Comparison of ENCODE assay signal across 7 cellular contexts in the genomic region with DNA sequence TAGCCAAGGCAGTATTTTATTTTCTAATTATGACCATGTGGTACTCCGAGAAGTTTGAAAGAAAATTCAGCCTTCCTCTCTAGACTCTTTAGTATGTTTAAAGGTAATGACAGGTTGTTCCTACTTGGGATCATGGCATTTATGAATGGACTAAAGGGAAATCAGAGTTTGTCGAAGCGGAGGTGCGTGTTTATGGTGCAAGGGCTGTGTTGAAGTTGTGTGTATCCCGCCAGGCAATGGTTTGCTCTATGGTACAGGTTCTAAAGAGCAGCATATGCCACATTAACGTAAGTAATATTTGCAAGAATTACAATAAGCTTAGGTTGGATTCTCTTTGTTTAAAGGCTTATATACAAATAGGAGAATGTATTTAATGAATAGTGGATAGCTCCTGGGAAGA. TPM values are rescaled to one million over a fixed set of nuclear protein-coding genes. Genes with fewer than 3 reads are reported as not detected.
DNase-seq lines count a peak whose midpoint lies in the region; ATAC-seq and TF ChIP-seq lines count a peak whose summit lies in the region.

No MANE protein-coding gene starts in this region.

- peaks cover 11 to 17% of the 10 kb centered on the region in 2 donors for H3K27me3 Mint-ChIP-seq in T-cell
- no peaks in the 10 kb centered on the region for H3K27me3 Mint-ChIP-seq in stimulated activated memory B cell treated with anti-CD40 and anti-IgM and Interleukin-4, amounts not matched to agents 10 μg/mL and 1 μg/mL and 100 μg/mL, for 72 hours

- peak overlapping the region; percentile 60 for H3K4me3 ChIP-seq in HEK293 (ENCODE audit: low read depth, low read length)
- H3K4me3 ChIP-seq in right cardiac atrium (ENCODE audit: low read length) = peak overlapping the region; percentile 64

- CTCF ChIA-PET in HEK293 (lab: Yijun Ruan, JAX) = no interaction called here
- CTCF ChIA-PET in T-cell (lab: Charles Lee) = no interaction called here

- no peaks in the 10 kb centered on the region for H3K27me3 ChIP-seq in right cardiac atrium (ENCODE audit: control insufficient read depth, insufficient read depth)

- WGBS in right cardiac atrium = 22% methylated on average over 6 of the region's 6 CpGs

- H3K9me3 Mint-ChIP-seq in T-cell = no peaks in the 10 kb centered on the region
- no peaks in the 10 kb centered on the region for H3K9me3 Mint-ChIP-seq in stimulated activated memory B cell treated with anti-CD40 and anti-IgM and Interleukin-4, amounts not matched to agents 10 μg/mL and 1 μg/mL and 100 μg/mL, for 72 hours

- peak overlapping the region; percentile 60 to 74 (median 70) for H3K4me3 Mint-ChIP-seq in T-cell
- H3K4me3 Mint-ChIP-seq in stimulated activated memory B cell treated with anti-CD40 and anti-IgM and Interleukin-4, amounts not matched to agents 10 μg/mL and 1 μg/mL and 100 μg/mL, for 72 hours = peak overlapping the region; percentile 75

- peaks cover 17 to 18% (median 18%) of the 10 kb centered on the region in 3 donors for H3K4me1 Mint-ChIP-seq in T-cell
- peaks cover 14% of the 10 kb centered on the region for H3K4me1 Mint-ChIP-seq in stimulated activated memory B cell treated with anti-CD40 and anti-IgM and Interleukin-4, amounts not matched to agents 10 μg/mL and 1 μg/mL and 100 μg/mL, for 72 hours

- H3K36me3 ChIP-seq in HEK293 (ENCODE audit: control insufficient read depth in 2 of 2, insufficient read depth in 1 of 2, low read length in 2 of 2) = no peaks in the 10 kb centered on the region

- H3K9me3 ChIP-seq in HEK293 (ENCODE audit: control insufficient read depth, insufficient read depth, low read depth, low read length) (no peaks in the 10 kb centered on the region), right cardiac atrium (ENCODE audit: control insufficient read depth, low read length) (no peaks in the 10 kb centered on the region)

- POLR2A ChIA-PET in HEK293 (lab: Yijun Ruan, JAX) = interaction anchor here (1.5 kb wide), 1 partner anchor 72 kb away, joined by 5 read pairs; no protein-coding TSS in a partner anchor
- POLR2A ChIA-PET in T-cell (lab: Charles Lee) = no interaction called here

- H3K27ac ChIP-seq in HEK293 (ENCODE audit: extremely low read depth, low read depth, low read length) (peak overlapping the region; percentile 48; the same call in 1 of the 2 replicates), right cardiac atrium (ENCODE audit: low read length) (no peak overlapping the region)

- H3K27ac Mint-ChIP-seq in T-cell = no peak overlapping the region
- H3K27ac Mint-ChIP-seq in stimulated activated memory B cell treated with anti-CD40 and anti-IgM and Interleukin-4, amounts not matched to agents 10 μg/mL and 1 μg/mL and 100 μg/mL, for 72 hours = no peak overlapping the region

- intact Hi-C loops in right cardiac atrium (cut with DNase I) = no loop called here

- H3K4me1 ChIP-seq in HEK293 (ENCODE audit: control insufficient read depth, insufficient read depth, low read length) (peaks cover 4% of the 10 kb centered on the region), right cardiac atrium (ENCODE audit: control insufficient read depth, insufficient read depth, low read length) (no peaks in the 10 kb centered on the region)

- no peaks in the 10 kb centered on the region for H3K36me3 Mint-ChIP-seq in T-cell
- no peaks in the 10 kb centered on the region for H3K36me3 Mint-ChIP-seq in stimulated activated memory B cell treated with anti-CD40 and anti-IgM and Interleukin-4, amounts not matched to agents 10 μg/mL and 1 μg/mL and 100 μg/mL, for 72 hours

- no peak for TF ChIP-seq CTCF in HEK293 (tag by site-specific recombination; IDR thresholded peaks at IDR 0.05)

- ATAC-seq in T-cell (replicated peaks in 1 of 4) (no peak), right cardiac atrium (no peak), GM19023 (IDR thresholded peaks at IDR 0.05; ENCODE audit: unreplicated experiment) (no peak), HG02852 (IDR thresholded peaks at IDR 0.05; ENCODE audit: unreplicated experiment) (no peak)
- no peak for ATAC-seq in stimulated activated memory B cell treated with anti-CD40 and anti-IgM and Interleukin-4, amounts not matched to agents 10 μg/mL and 1 μg/mL and 100 μg/mL, for 72 hours

- no peak for DNase-seq in T-cell
- DNase-seq in right cardiac atrium = no peak
- no peak for DNase-seq in H4 (ENCODE audit: low spot score)

TF ChIP-seq in HEK293, 187 proteins besides CTCF, POLR2A, EP300 and RAD21:
- TF ChIP-seq PRDM10 (tag by site-specific recombination; IDR thresholded peaks at IDR 0.05) = peak; percentile 62
- no peak for TF ChIP-seq ZIC2 (tag by site-specific recombination; IDR thresholded peaks at IDR 0.05)

RNA-seq across cellular contexts. Expression of gene EPHA3, which starts 0.7 kb away (rescaled TPM):
- total RNA-seq in T-cell = not detected
- 10 to 100 TPM in 1 of 4 donors, 1 to 10 TPM in 3; 6.5 to 12.9 (median 7.3) TPM for total RNA-seq in right cardiac atrium
- polyA plus RNA-seq in right cardiac atrium = 2.7 TPM
- total RNA-seq in H4 (2014; rRNA removed; shearing (Covaris generic)) = 1.4 and 3.6 TPM in 2 replicates
